21 cellular contexts compared by ENCODE assay signal in genomic region chr1:41006942-41007865, GRCh38. TPM values are rescaled to one million over a fixed set of nuclear protein-coding genes. Genes with fewer than 3 reads are reported as not detected.
DNase-seq lines count a peak whose midpoint lies in the region; ATAC-seq and TF ChIP-seq lines count a peak whose summit lies in the region.
"Had no signal": no experiment of that assay in that cellular context is flagged by ENCODE, and none has a peak within 500 bp of the region (broad histone marks: within the 10 kb centered on the region; RNA-seq: fewer than 3 reads in every experiment).

No MANE protein-coding gene starts in this region.

- ATAC-seq in activated T-helper 17 cell treated with anti-CD3 and anti-CD28 coated beads, Interleukin-2, amount 50 U/mL, for 72 hours (replicated peaks), result no peak
- ATAC-seq in foreskin keratinocyte, result peak; percentile 83
- ATAC-seq: left colon, right cardiac atrium had no signal

- H3K4me1 Mint-ChIP-seq in activated naive CD4-positive, alpha-beta T cell treated with anti-CD3 and anti-CD28 coated beads, Interleukin-2, amount 50 U/mL, for 24 hours, result peaks cover 18% of the 10 kb centered on the region
- peaks cover 16% of the 10 kb centered on the region for H3K4me1 Mint-ChIP-seq in activated T-helper 17 cell treated with anti-CD3 and anti-CD28 coated beads, Interleukin-2, amount 50 U/mL, for 72 hours

- no peak for TF ChIP-seq CTCF in foreskin keratinocyte (conservative IDR thresholded peaks at IDR 0.05)
- no peak for TF ChIP-seq CTCF in esophagus muscularis mucosa (IDR thresholded peaks at IDR 0.05)

- H3K27me3 Mint-ChIP-seq in activated naive CD4-positive, alpha-beta T cell treated with anti-CD3 and anti-CD28 coated beads, Interleukin-2, amount 50 U/mL, for 24 hours, result no peaks in the 10 kb centered on the region
- H3K27me3 Mint-ChIP-seq in activated T-helper 17 cell treated with anti-CD3 and anti-CD28 coated beads, Interleukin-2, amount 50 U/mL, for 72 hours, result no peaks in the 10 kb centered on the region
- H3K27me3 Mint-ChIP-seq: activated naive CD8-positive, alpha-beta T cell treated with anti-CD3 and anti-CD28 coated beads, Interleukin-2, amount 10 ng/mL, durations not matched to agents 7 days and 5 days had no signal

- peaks cover 30% of the 10 kb centered on the region for H3K4me1 ChIP-seq in foreskin keratinocyte
- H3K4me1 ChIP-seq in esophagus muscularis mucosa, result peaks cover 10 to 19% (median 19%) of the 10 kb centered on the region in 4 donors

- WGBS in esophagus muscularis mucosa, result 93% methylated on average over 14 of the region's 19 CpGs

- H3K27ac Mint-ChIP-seq in activated naive CD4-positive, alpha-beta T cell treated with anti-CD3 and anti-CD28 coated beads, Interleukin-2, amount 50 U/mL, for 24 hours, result peak overlapping the region; percentile 17
- H3K27ac Mint-ChIP-seq in activated T-helper 17 cell treated with anti-CD3 and anti-CD28 coated beads, Interleukin-2, amount 50 U/mL, for 72 hours, result peak overlapping the region; percentile 54
- H3K27ac Mint-ChIP-seq: activated naive CD8-positive, alpha-beta T cell treated with anti-CD3 and anti-CD28 coated beads, Interleukin-2, amount 10 ng/mL, durations not matched to agents 7 days and 5 days had no signal

- H3K9me3 ChIP-seq in esophagus muscularis mucosa, result no peaks in the 10 kb centered on the region
- H3K9me3 ChIP-seq: MG63, stomach had no signal

- H3K27me3 ChIP-seq in foreskin keratinocyte (no peaks in the 10 kb centered on the region), esophagus muscularis mucosa (no peaks in the 10 kb centered on the region)
- H3K27me3 ChIP-seq: cardiac muscle cell, MG63, stomach had no signal

- TF ChIP-seq POLR2A in esophagus muscularis mucosa (IDR thresholded peaks at IDR 0.05; ENCODE audit: low read depth), result no peak

- peaks cover 42 to 98% (median 73%) of the 10 kb centered on the region in 4 donors for H3K36me3 ChIP-seq in esophagus muscularis mucosa

- TF ChIP-seq EP300 in esophagus muscularis mucosa (IDR thresholded peaks at IDR 0.05), result no peak

- no peaks in the 10 kb centered on the region for H3K9me3 Mint-ChIP-seq in activated naive CD4-positive, alpha-beta T cell treated with anti-CD3 and anti-CD28 coated beads, Interleukin-2, amount 50 U/mL, for 24 hours
- H3K9me3 Mint-ChIP-seq in activated T-helper 17 cell treated with anti-CD3 and anti-CD28 coated beads, Interleukin-2, amount 50 U/mL, for 72 hours, result no peaks in the 10 kb centered on the region
- H3K9me3 Mint-ChIP-seq: activated naive CD8-positive, alpha-beta T cell treated with anti-CD3 and anti-CD28 coated beads, Interleukin-2, amount 10 ng/mL, durations not matched to agents 7 days and 5 days had no signal

- intact Hi-C loops in esophagus muscularis mucosa (cut with DNase I), result no loop called here

- no peak overlapping the region for H3K4me3 ChIP-seq in esophagus muscularis mucosa
- H3K4me3 ChIP-seq: cardiac muscle cell, MG63, stomach had no signal

- peaks cover 25% of the 10 kb centered on the region for H3K36me3 Mint-ChIP-seq in activated naive CD4-positive, alpha-beta T cell treated with anti-CD3 and anti-CD28 coated beads, Interleukin-2, amount 50 U/mL, for 24 hours
- peaks cover 100% of the 10 kb centered on the region for H3K36me3 Mint-ChIP-seq in activated T-helper 17 cell treated with anti-CD3 and anti-CD28 coated beads, Interleukin-2, amount 50 U/mL, for 72 hours (ENCODE audit: low read depth)

- no peak for DNase-seq in activated naive CD4-positive, alpha-beta T cell (lab: John Stamatoyannopoulos, UW)
- peak; percentile 98 to 99 for DNase-seq in foreskin keratinocyte
- no peak for DNase-seq in cerebellar cortex (ENCODE audit: low spot score)
- DNase-seq in SKM-1 (lab: John Stamatoyannopoulos, UW; ENCODE audit: unreplicated experiment), result no peak
- no peak for DNase-seq in NCI-H1417 treated with DMSO at 0.1 percent for 48 hours (lab: John Stamatoyannopoulos, UW)
- DNase-seq in esophagus muscularis mucosa (ENCODE audit: extremely low spot score), result no peak
- DNase-seq: activated CD8-positive, alpha-beta memory T cell treated with anti-CD3 and anti-CD28 coated beads, Interleukin-2, amount 50 U/mL, for 4 hours; activated naive CD8-positive, alpha-beta T cell treated with anti-CD3 and anti-CD28 coated beads, Interleukin-2, amount 10 ng/mL, durations not matched to agents 7 days and 5 days; effector memory CD4-positive, alpha-beta T cell; left colon; MG63; NCI-H187; NCI-H446 treated with DMSO at 0.1 percent for 48 hours; NK-92 treated with Interleukin-12 subunit alpha and Interleukin-12 subunit beta, amount 100 ng/mL, for 24 hours; right cardiac atrium; stomach; WERI-Rb-1 had no signal

- H3K27ac ChIP-seq in foreskin keratinocyte (peak overlapping the region; percentile 80), esophagus muscularis mucosa (replicated peaks in 1 of 4) (no peak overlapping the region)
- H3K27ac ChIP-seq: stomach, WERI-Rb-1 had no signal

- no peak overlapping the region for H3K4me3 Mint-ChIP-seq in activated naive CD4-positive, alpha-beta T cell treated with anti-CD3 and anti-CD28 coated beads, Interleukin-2, amount 50 U/mL, for 24 hours
- no peak overlapping the region for H3K4me3 Mint-ChIP-seq in activated T-helper 17 cell treated with anti-CD3 and anti-CD28 coated beads, Interleukin-2, amount 50 U/mL, for 72 hours
- H3K4me3 Mint-ChIP-seq: activated naive CD8-positive, alpha-beta T cell treated with anti-CD3 and anti-CD28 coated beads, Interleukin-2, amount 10 ng/mL, durations not matched to agents 7 days and 5 days had no signal

RNA-seq across cellular contexts. Expression of gene SLFNL1, which starts 14.3 kb away (rescaled TPM):
- under 1 TPM; 0.13 to 0.32 TPM for total RNA-seq in activated T-helper 17 cell treated with anti-CD3 and anti-CD28 coated beads, Interleukin-2, amount 50 U/mL, for 72 hours
- total RNA-seq in foreskin keratinocyte (0.03 and 0.04 TPM in 2 replicates), esophagus muscularis mucosa (under 1 TPM; 0.17 to 0.52 (median 0.47) TPM)
- polyA plus RNA-seq in foreskin keratinocyte, result not detected in 2 replicates
- total RNA-seq: Daoy had no signal

RNA-seq across cellular contexts. Expression of gene CTPS1, which starts 27.7 kb away (rescaled TPM):
- total RNA-seq in activated T-helper 17 cell treated with anti-CD3 and anti-CD28 coated beads, Interleukin-2, amount 50 U/mL, for 72 hours, result 100 to 1,000 TPM in 1 of 2 donors, 10 to 100 TPM in 1; 46.3 to 102 TPM
- total RNA-seq in foreskin keratinocyte (74.6 and 76.8 TPM in 2 replicates), esophagus muscularis mucosa (10 to 100 TPM; 26.6 to 38.6 (median 32.7) TPM)
- 59.2 and 67.8 TPM in 2 replicates for polyA plus RNA-seq in foreskin keratinocyte

Comparison
In these comparisons a context has a peak if more than half of its experiments do, and no peak if none do; other contexts are left out.
1. DNase-seq: peak in foreskin keratinocyte (2 of 2); none in activated naive CD4-positive, alpha-beta T cell (0 of 4), cerebellar cortex (single experiment), SKM-1 (single experiment), NCI-H1417 treated with DMSO at 0.1 percent for 48 hours (single experiment) and esophagus muscularis mucosa (single experiment).